ENCODE assay signal across 1 cellular context in the genomic region with DNA sequence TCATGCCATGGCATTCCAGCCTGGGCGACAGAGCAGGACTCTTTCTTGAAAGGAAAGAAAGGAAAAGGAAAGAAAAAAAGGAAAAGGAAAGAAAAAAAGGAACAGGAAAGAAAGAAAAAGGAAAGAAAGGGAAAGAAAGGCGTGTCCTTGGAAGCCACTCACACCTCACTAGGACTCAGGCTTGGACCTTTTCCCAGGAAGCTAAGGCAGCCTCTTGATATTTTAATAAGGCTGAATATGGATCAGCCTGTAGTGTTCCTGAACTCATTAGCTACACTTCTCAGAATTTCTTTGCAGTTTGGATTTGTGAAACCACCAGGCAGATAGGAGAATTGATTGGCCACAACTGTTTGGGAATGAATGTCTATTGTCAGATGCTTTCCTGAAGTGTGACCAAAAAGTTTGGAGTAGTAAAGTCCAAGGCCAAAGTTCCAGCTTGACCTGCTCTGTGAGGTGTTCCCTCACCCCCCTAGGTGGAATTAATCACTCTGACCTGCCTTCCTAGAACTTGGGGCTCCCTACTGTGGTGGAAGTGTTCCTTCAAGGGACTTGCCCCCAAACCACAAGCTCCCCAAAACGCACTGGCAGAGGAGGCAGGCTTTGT.
TF ChIP-seq lines count a peak whose summit lies in the region.

No MANE protein-coding gene starts in this region.

TF ChIP-seq in HepG2, 621 proteins besides CTCF, POLR2A, EP300 and RAD21 (continued from another document and continues in another):
- TF ChIP-seq, protein P1, sequence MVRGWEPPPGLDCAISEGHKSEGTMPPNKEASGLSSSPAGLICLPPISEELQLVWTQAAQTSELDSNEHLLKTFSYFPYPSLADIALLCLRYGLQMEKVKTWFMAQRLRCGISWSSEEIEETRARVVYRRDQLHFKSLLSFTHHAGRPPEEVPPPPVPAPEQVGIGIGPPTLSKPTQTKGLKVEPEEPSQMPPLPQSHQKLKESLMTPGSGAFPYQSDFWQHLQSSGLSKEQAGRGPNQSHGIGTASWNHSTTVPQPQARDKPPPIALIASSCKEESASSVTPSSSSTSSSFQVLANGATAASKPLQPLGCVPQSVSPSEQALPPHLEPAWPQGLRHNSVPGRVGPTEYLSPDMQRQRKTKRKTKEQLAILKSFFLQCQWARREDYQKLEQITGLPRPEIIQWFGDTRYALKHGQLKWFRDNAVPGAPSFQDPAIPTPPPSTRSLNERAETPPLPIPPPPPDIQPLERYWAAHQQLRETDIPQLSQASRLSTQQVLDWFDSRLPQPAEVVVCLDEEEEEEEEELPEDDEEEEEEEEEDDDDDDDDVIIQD (CRISPR knock-in tag; IDR thresholded peaks at IDR 0.05; ENCODE audit: low read depth), result no peak
- TF ChIP-seq SNAPC2 (CRISPR knock-in tag; IDR thresholded peaks at IDR 0.05) (no peak), REL (CRISPR knock-in tag; conservative IDR thresholded peaks at IDR 0.05) (no peak), LCORL (IDR thresholded peaks at IDR 0.05) (peak; percentile 33; the same call in 1 of the 2 replicates), LCORL (CRISPR knock-in tag; IDR thresholded peaks at IDR 0.05) (peak; percentile 68; the same call in 1 of the 2 replicates), CHD4 (IDR thresholded peaks at IDR 0.05; ENCODE audit: borderline replicate concordance, low read length) (no peak), KDM5B (CRISPR knock-in tag; IDR thresholded peaks at IDR 0.05; ENCODE audit: borderline replicate concordance) (no peak), MAFF (IDR thresholded peaks at IDR 0.05; ENCODE audit: low read depth, low read length) (no peak), MED1 (CRISPR knock-in tag; IDR thresholded peaks at IDR 0.05) (peak; percentile 31; the same call in 1 of the 2 replicates), TSC22D2 (CRISPR knock-in tag; IDR thresholded peaks at IDR 0.05; ENCODE audit: borderline replicate concordance) (no peak), MTF1 (CRISPR knock-in tag; IDR thresholded peaks at IDR 0.05) (no peak), CENPX (CRISPR knock-in tag; IDR thresholded peaks at IDR 0.05) (no peak), SOX6 (IDR thresholded peaks at IDR 0.05) (no peak), SOX6 (CRISPR knock-in tag; IDR thresholded peaks at IDR 0.05) (peak; percentile 86), ZNF552 (CRISPR knock-in tag; IDR thresholded peaks at IDR 0.05; ENCODE audit: borderline replicate concordance) (no peak), GTF3A (CRISPR knock-in tag; conservative IDR thresholded peaks at IDR 0.05) (no peak), ZSCAN21 (CRISPR knock-in tag; IDR thresholded peaks at IDR 0.05; ENCODE audit: borderline replicate concordance) (no peak), NFKB2 (CRISPR knock-in tag; IDR thresholded peaks at IDR 0.05; ENCODE audit: borderline replicate concordance) (no peak), SOX5 (CRISPR knock-in tag; IDR thresholded peaks at IDR 0.05; ENCODE audit: borderline replicate concordance) (peak; percentile 62; the same call in 1 of the 2 replicates), ZBTB8A (CRISPR knock-in tag; IDR thresholded peaks at IDR 0.05; ENCODE audit: borderline replicate concordance, low read depth) (no peak), ZNF543 (CRISPR knock-in tag; IDR thresholded peaks at IDR 0.05) (no peak), ZNF598 (CRISPR knock-in tag; IDR thresholded peaks at IDR 0.05; ENCODE audit: borderline replicate concordance) (no peak), PHF8 (CRISPR knock-in tag; IDR thresholded peaks at IDR 0.05) (no peak), NAIF1 (CRISPR knock-in tag; IDR thresholded peaks at IDR 0.05; ENCODE audit: borderline replicate concordance) (no peak), ASH2L (IDR thresholded peaks at IDR 0.05; ENCODE audit: insufficient read length, low read depth, low read length) (peak; percentile 21), JUND (CRISPR knock-in tag; IDR thresholded peaks at IDR 0.05) (no peak), SOX13 (IDR thresholded peaks at IDR 0.05) (no peak), SOX13 (CRISPR knock-in tag; conservative IDR thresholded peaks at IDR 0.05 in 1 of 2, IDR thresholded peaks at IDR 0.05 in 1 of 2) (peak in 1 of 2 experiments; percentile 74; a peak in 2 of 4 replicates), STAT5B (CRISPR knock-in tag; IDR thresholded peaks at IDR 0.05) (no peak), GMEB2 (CRISPR knock-in tag; IDR thresholded peaks at IDR 0.05; ENCODE audit: low read depth) (no peak), PBX3 (CRISPR knock-in tag; IDR thresholded peaks at IDR 0.05; ENCODE audit: borderline replicate concordance) (no peak), ZFX (CRISPR knock-in tag; IDR thresholded peaks at IDR 0.05; ENCODE audit: low read depth) (peak; percentile 27; the same call in 1 of the 2 replicates), ZNF7 (CRISPR knock-in tag; IDR thresholded peaks at IDR 0.05) (no peak), ELF3 (CRISPR knock-in tag; IDR thresholded peaks at IDR 0.05) (no peak), ZNF317 (CRISPR knock-in tag; IDR thresholded peaks at IDR 0.05) (peak; percentile 25; the same call in 1 of the 2 replicates), KLF12 (CRISPR knock-in tag; IDR thresholded peaks at IDR 0.05; ENCODE audit: borderline replicate concordance) (0 out of 2 replicates have a peak, but pooled peaks have one; percentile 22), ZKSCAN5 (CRISPR knock-in tag; IDR thresholded peaks at IDR 0.05) (no peak), YY1 (IDR thresholded peaks at IDR 0.05; ENCODE audit: insufficient read depth, insufficient replicate concordance, low read depth, low read length) (no peak), HDAC2 (CRISPR knock-in tag; IDR thresholded peaks at IDR 0.05) (0 out of 2 replicates have a peak, but pooled peaks have one; percentile 17), ZNF577 (CRISPR knock-in tag; IDR thresholded peaks at IDR 0.05; ENCODE audit: borderline replicate concordance, low read depth) (no peak), BHLHE40 (IDR thresholded peaks at IDR 0.05; ENCODE audit: low read length) (no peak), NFYB (CRISPR knock-in tag; IDR thresholded peaks at IDR 0.05) (no peak), FUBP1 (CRISPR knock-in tag; IDR thresholded peaks at IDR 0.05; ENCODE audit: borderline replicate concordance) (no peak)
- TF ChIP-seq, protein P2, sequence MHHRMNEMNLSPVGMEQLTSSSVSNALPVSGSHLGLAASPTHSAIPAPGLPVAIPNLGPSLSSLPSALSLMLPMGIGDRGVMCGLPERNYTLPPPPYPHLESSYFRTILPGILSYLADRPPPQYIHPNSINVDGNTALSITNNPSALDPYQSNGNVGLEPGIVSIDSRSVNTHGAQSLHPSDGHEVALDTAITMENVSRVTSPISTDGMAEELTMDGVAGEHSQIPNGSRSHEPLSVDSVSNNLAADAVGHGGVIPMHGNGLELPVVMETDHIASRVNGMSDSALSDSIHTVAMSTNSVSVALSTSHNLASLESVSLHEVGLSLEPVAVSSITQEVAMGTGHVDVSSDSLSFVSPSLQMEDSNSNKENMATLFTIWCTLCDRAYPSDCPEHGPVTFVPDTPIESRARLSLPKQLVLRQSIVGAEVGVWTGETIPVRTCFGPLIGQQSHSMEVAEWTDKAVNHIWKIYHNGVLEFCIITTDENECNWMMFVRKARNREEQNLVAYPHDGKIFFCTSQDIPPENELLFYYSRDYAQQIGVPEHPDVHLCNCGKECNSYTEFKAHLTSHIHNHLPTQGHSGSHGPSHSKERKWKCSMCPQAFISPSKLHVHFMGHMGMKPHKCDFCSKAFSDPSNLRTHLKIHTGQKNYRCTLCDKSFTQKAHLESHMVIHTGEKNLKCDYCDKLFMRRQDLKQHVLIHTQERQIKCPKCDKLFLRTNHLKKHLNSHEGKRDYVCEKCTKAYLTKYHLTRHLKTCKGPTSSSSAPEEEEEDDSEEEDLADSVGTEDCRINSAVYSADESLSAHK (CRISPR knock-in tag; IDR thresholded peaks at IDR 0.05; ENCODE audit: borderline replicate concordance), result no peak
- TF ChIP-seq, protein P3, sequence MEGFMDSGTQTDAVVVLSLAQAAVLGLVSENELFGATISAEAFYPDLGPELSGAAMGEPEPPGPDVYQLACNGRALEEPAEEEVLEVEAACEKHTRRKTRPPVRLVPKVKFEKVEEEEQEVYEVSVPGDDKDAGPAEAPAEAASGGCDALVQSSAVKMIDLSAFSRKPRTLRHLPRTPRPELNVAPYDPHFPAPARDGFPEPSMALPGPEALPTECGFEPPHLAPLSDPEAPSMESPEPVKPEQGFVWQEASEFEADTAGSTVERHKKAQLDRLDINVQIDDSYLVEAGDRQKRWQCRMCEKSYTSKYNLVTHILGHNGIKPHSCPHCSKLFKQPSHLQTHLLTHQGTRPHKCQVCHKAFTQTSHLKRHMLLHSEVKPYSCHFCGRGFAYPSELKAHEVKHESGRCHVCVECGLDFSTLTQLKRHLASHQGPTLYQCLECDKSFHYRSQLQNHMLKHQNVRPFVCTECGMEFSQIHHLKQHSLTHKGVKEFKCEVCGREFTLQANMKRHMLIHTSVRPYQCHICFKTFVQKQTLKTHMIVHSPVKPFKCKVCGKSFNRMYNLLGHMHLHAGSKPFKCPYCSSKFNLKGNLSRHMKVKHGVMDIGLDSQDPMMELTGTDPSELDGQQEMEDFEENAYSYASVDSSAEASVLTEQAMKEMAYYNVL (CRISPR knock-in tag; IDR thresholded peaks at IDR 0.05; ENCODE audit: borderline replicate concordance), result no peak
- TF ChIP-seq, protein P4, sequence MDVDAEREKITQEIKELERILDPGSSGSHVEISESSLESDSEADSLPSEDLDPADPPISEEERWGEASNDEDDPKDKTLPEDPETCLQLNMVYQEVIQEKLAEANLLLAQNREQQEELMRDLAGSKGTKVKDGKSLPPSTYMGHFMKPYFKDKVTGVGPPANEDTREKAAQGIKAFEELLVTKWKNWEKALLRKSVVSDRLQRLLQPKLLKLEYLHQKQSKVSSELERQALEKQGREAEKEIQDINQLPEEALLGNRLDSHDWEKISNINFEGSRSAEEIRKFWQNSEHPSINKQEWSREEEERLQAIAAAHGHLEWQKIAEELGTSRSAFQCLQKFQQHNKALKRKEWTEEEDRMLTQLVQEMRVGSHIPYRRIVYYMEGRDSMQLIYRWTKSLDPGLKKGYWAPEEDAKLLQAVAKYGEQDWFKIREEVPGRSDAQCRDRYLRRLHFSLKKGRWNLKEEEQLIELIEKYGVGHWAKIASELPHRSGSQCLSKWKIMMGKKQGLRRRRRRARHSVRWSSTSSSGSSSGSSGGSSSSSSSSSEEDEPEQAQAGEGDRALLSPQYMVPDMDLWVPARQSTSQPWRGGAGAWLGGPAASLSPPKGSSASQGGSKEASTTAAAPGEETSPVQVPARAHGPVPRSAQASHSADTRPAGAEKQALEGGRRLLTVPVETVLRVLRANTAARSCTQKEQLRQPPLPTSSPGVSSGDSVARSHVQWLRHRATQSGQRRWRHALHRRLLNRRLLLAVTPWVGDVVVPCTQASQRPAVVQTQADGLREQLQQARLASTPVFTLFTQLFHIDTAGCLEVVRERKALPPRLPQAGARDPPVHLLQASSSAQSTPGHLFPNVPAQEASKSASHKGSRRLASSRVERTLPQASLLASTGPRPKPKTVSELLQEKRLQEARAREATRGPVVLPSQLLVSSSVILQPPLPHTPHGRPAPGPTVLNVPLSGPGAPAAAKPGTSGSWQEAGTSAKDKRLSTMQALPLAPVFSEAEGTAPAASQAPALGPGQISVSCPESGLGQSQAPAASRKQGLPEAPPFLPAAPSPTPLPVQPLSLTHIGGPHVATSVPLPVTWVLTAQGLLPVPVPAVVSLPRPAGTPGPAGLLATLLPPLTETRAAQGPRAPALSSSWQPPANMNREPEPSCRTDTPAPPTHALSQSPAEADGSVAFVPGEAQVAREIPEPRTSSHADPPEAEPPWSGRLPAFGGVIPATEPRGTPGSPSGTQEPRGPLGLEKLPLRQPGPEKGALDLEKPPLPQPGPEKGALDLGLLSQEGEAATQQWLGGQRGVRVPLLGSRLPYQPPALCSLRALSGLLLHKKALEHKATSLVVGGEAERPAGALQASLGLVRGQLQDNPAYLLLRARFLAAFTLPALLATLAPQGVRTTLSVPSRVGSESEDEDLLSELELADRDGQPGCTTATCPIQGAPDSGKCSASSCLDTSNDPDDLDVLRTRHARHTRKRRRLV (CRISPR knock-in tag; IDR thresholded peaks at IDR 0.05), result no peak
- TF ChIP-seq, protein P5, sequence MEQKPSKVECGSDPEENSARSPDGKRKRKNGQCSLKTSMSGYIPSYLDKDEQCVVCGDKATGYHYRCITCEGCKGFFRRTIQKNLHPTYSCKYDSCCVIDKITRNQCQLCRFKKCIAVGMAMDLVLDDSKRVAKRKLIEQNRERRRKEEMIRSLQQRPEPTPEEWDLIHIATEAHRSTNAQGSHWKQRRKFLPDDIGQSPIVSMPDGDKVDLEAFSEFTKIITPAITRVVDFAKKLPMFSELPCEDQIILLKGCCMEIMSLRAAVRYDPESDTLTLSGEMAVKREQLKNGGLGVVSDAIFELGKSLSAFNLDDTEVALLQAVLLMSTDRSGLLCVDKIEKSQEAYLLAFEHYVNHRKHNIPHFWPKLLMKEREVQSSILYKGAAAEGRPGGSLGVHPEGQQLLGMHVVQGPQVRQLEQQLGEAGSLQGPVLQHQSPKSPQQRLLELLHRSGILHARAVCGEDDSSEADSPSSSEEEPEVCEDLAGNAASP (CRISPR knock-in tag; IDR thresholded peaks at IDR 0.05; ENCODE audit: borderline replicate concordance), result no peak
